In genomic region chr4:44194365-44194764, GRCh38 we compare ENCODE assay signal across 18 cellular contexts.
A peak's percentile ranks its signal among the peaks of the same experiment; 100 is the strongest.
DNase-seq lines count a peak whose midpoint lies in the region; ATAC-seq, FAIRE-seq and TF ChIP-seq lines count a peak whose summit lies in the region.
"Had no signal": no experiment of that assay in that cellular context is flagged by ENCODE, and none has a peak within 500 bp of the region (broad histone marks: within the 10 kb centered on the region; RNA-seq: fewer than 3 reads in every experiment).

No MANE protein-coding gene starts in this region.

- no peak overlapping the region for H3K27ac ChIP-seq in HepG2 (ENCODE audit: extremely low read length, insufficient read depth, low read length)
- no peak overlapping the region for H3K27ac ChIP-seq in right lobe of liver
- no peak overlapping the region for H3K27ac ChIP-seq in foreskin keratinocyte
- no peak overlapping the region for H3K27ac ChIP-seq in left ventricle myocardium inferior (replicated peaks)
- H3K27ac ChIP-seq: 22Rv1, PC-9 had no signal

- 0% methylated on average over 1 of the region's 1 CpG for WGBS in HepG2 (ENCODE audit: low lambda C conversion rate)
- 91% methylated on average over 1 of the region's 1 CpG for WGBS in right lobe of liver (ENCODE audit: insufficient coverage, low coverage, low lambda C conversion rate, missing lambda C conversion rate)

- H3K36me3 ChIP-seq in HepG2 (replicated peaks in 1 of 2; ENCODE audit: control insufficient read depth in 1 of 2, insufficient read depth in 2 of 2, low read length in 2 of 2) (no peaks in the 10 kb centered on the region), right lobe of liver (no peaks in the 10 kb centered on the region), left ventricle myocardium inferior (no peaks in the 10 kb centered on the region)

- in situ Hi-C loops in HepG2 (cut with HindIII; ENCODE audit: extremely low pct_ligation_motif_present, low pct_unique_long_range_greater_than_20kb), result no loop called here

- H3K4me3 ChIP-seq in HepG2 (replicated peaks in 1 of 3; ENCODE audit: insufficient read depth in 1 of 3, low read depth in 2 of 3, low read length in 3 of 3) (no peak overlapping the region), right lobe of liver (no peak overlapping the region), choroid plexus epithelial cell (ENCODE audit: low read depth, low read length) (no peak overlapping the region), left ventricle myocardium inferior (no peak overlapping the region)
- H3K4me3 ChIP-seq: PC-9 had no signal

- POLR2A ChIA-PET in HepG2 (lab: Yijun Ruan, JAX), result no interaction called here

- DNase-seq in HepG2 (ENCODE audit: low spot score) (no peak), right lobe of liver (no peak), choroid plexus epithelial cell (ENCODE audit: low read depth) (peak; percentile 1), foreskin keratinocyte (no peak), Right ventricle myocardium inferior (ENCODE audit: missing footprints) (no peak), left ventricle myocardium inferior (no peak)
- DNase-seq in activated CD8-positive, alpha-beta memory T cell treated with anti-CD3 and anti-CD28 coated beads, Interleukin-2, amount 50 U/mL, for 48 hours, result no peak
- DNase-seq: DMS79 treated with DMSO at 0.1 percent for 48 hours, GOT3, KBM-7, MV-4-11, NCI-H1417, NCI-H187 treated with DMSO at 0.1 percent for 48 hours, NCI-H2227 treated with DMSO at 0.1 percent for 48 hours, NCI-H524, PC-9 had no signal

- no peak for FAIRE-seq in HepG2 (lab: Jason Lieb, UNC)

- H3K27me3 ChIP-seq in HepG2 (ENCODE audit: control insufficient read depth in 1 of 2, insufficient read depth in 2 of 2, low read length in 2 of 2) (no peaks in the 10 kb centered on the region; a peak in 1 of 5 replicates), right lobe of liver (no peaks in the 10 kb centered on the region), foreskin keratinocyte (peaks cover 3% of the 10 kb centered on the region), left ventricle myocardium inferior (ENCODE audit: low read depth) (no peaks in the 10 kb centered on the region)

- no peaks in the 10 kb centered on the region for H3K79me2 ChIP-seq in HepG2 (ENCODE audit: insufficient read depth, low read length)

- TF ChIP-seq RAD21 in HepG2 (CRISPR knock-in tag; IDR thresholded peaks at IDR 0.05), result no peak

- BruUV-seq in HepG2 (replicated peaks; lab: Mats Ljungman, UMichigan), result no TSS peak

- ATAC-seq in HepG2 (no peak), right lobe of liver (no peak), foreskin keratinocyte (peak; percentile 84), Right ventricle myocardium inferior (no peak), GM21526 (IDR thresholded peaks at IDR 0.05; ENCODE audit: low FRiP score, unreplicated experiment) (no peak)

- CTCF ChIA-PET in HepG2 (lab: Yijun Ruan, JAX; ENCODE audit: low intra/inter-chr PET ratio, low total read pairs), result no interaction called here

- no peak overlapping the region for H2AFZ ChIP-seq in HepG2 (ENCODE audit: low read length)
- H2AFZ ChIP-seq: PC-9 had no signal

- no peak overlapping the region for H3K4me2 ChIP-seq in HepG2 (ENCODE audit: low read depth, low read length)
- H3K4me2 ChIP-seq: PC-9 had no signal

- TF ChIP-seq POLR2A in HepG2 (IDR thresholded peaks at IDR 0.05; ENCODE audit: insufficient read depth in 1 of 2, low read depth in 2 of 2, low read length in 2 of 2) (no peak), right lobe of liver (IDR thresholded peaks at IDR 0.05) (no peak)

- TF ChIP-seq CTCF in HepG2 (CRISPR knock-in tag; IDR thresholded peaks at IDR 0.05) (no peak), right lobe of liver (IDR thresholded peaks at IDR 0.05) (no peak), choroid plexus epithelial cell (conservative IDR thresholded peaks at IDR 0.05; ENCODE audit: low read depth, low read length) (no peak), foreskin keratinocyte (conservative IDR thresholded peaks at IDR 0.05) (no peak), left ventricle myocardium inferior (IDR thresholded peaks at IDR 0.05; ENCODE audit: borderline replicate concordance) (no peak)

- H3K4me1 ChIP-seq in HepG2 (ENCODE audit: insufficient read depth, low read length), result no peaks in the 10 kb centered on the region
- no peaks in the 10 kb centered on the region for H3K4me1 ChIP-seq in right lobe of liver
- no peaks in the 10 kb centered on the region for H3K4me1 ChIP-seq in foreskin keratinocyte
- no peaks in the 10 kb centered on the region for H3K4me1 ChIP-seq in left ventricle myocardium inferior

- H3K9me3 ChIP-seq in HepG2 (ENCODE audit: low read length) (peaks cover 32% of the 10 kb centered on the region), right lobe of liver (no peaks in the 10 kb centered on the region), left ventricle myocardium inferior (replicated peaks) (peaks cover 33% of the 10 kb centered on the region)

- no peaks in the 10 kb centered on the region for H4K20me1 ChIP-seq in HepG2 (ENCODE audit: insufficient read depth, low read length)

- intact Hi-C loops in HepG2 (cut with micrococcal nuclease; ENCODE audit: unreplicated experiment) (no loop called here), right lobe of liver (cut with DNase I) (no loop called here), Right ventricle myocardium inferior (cut with DNase I) (no loop called here), left ventricle myocardium inferior (cut with micrococcal nuclease) (no loop called here)

- no peak overlapping the region for H3K9ac ChIP-seq in HepG2 (ENCODE audit: insufficient read depth, low read depth, low read length)

- TF ChIP-seq EP300 in HepG2 (IDR thresholded peaks at IDR 0.05; ENCODE audit: low read depth in 2 of 2, low read length in 2 of 2) (no peak), HepG2 (CRISPR knock-in tag; IDR thresholded peaks at IDR 0.05; ENCODE audit: borderline replicate concordance) (no peak)

TF ChIP-seq in HepG2, 621 proteins besides CTCF, POLR2A, EP300 and RAD21:
- TF ChIP-seq HNRNPK (IDR thresholded peaks at IDR 0.05; ENCODE audit: low read depth, low read length, poor library complexity, severe bottlenecking) (peak; percentile 76), ATM (IDR thresholded peaks at IDR 0.05; ENCODE audit: borderline replicate concordance) (no peak)
